ENCODE assay signal across 8 cellular contexts in the genomic region with DNA sequence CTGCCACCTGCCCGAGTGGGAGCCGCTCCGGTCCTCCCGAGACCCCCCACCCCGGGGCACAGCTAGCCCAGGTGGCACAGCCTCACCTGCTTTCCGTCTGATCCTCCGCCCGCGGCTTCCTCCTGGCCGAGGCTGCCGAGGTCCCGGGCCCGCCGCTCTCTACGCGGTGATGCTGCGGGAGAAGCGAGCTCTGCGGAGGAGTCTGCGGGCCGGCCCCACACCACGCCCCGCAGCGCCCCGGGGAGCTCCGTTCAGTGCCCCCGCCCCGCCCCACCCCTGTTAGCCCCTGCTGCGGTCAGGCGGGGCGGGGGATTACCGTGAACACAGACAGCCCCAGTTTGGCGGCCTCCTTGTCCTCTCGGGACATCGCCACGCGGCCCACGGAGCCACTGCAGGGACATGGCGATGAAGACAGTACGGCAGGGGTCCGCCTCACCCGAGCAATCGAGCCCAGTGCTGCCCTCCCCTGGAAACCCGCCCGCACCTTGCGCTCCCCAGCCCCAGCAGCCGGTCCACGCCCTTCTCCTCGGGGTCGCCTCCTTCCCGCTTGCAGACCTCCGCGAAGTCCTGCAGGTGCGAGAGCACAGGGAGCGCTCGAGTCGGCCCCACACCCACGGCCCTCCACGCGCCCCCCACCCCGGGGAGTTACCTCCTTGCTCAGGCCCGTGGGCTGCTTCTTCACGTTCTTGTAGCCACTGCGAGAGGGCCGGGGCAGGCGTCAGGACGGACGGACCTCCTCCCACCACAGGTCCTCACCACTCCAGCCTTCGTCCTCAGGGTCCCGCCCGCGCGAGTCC. TPM values are rescaled to one million over a fixed set of nuclear protein-coding genes. Genes with fewer than 3 reads are reported as not detected.
DNase-seq lines count a peak whose midpoint lies in the region; ATAC-seq and TF ChIP-seq lines count a peak whose summit lies in the region.

No MANE protein-coding gene starts in this region.

- H3K27me3 ChIP-seq in foreskin keratinocyte (no peaks in the 10 kb centered on the region), parathyroid adenoma (ENCODE audit: control insufficient read depth, insufficient read depth, low read length) (no peaks in the 10 kb centered on the region)

- H3K27ac ChIP-seq in foreskin keratinocyte: no peak overlapping the region
- H3K27ac ChIP-seq in parathyroid adenoma: no peak overlapping the region

- no peak overlapping the region for H3K9ac ChIP-seq in parathyroid adenoma

- H2AFZ ChIP-seq in parathyroid adenoma: no peak overlapping the region

- DNase-seq in NCI-H1417 (lab: John Stamatoyannopoulos, UW) (peak in 2 of 3 experiments; percentile 61 to 65), NCI-H1417 treated with DMSO at 0.1 percent for 48 hours (lab: John Stamatoyannopoulos, UW) (no peak), NCI-H2227 (lab: John Stamatoyannopoulos, UW; ENCODE audit: unreplicated experiment) (peak; percentile 59), foreskin keratinocyte (peak in 1 of 2 donors; percentile 34)
- DNase-seq in activated T-helper 1 cell treated with anti-CD3 and anti-CD28 coated beads, Interleukin-2, amount 50 U/mL, for 16 hours (ENCODE audit: low read depth in 1 of 2, low spot score in 1 of 2): peak; percentile 41 to 46

- peak; percentile 50 for TF ChIP-seq CTCF in foreskin keratinocyte (conservative IDR thresholded peaks at IDR 0.05)
- TF ChIP-seq CTCF in parathyroid adenoma (IDR thresholded peaks at IDR 0.05): no peak

- peak overlapping the region; percentile 54 for H3K4me2 ChIP-seq in parathyroid adenoma (ENCODE audit: low read length)

- no peaks in the 10 kb centered on the region for H3K9me3 ChIP-seq in parathyroid adenoma (ENCODE audit: control insufficient read depth, low read length)

- no peaks in the 10 kb centered on the region for H3K4me1 ChIP-seq in foreskin keratinocyte
- H3K4me1 ChIP-seq in parathyroid adenoma: no peaks in the 10 kb centered on the region

- H3K4me3 ChIP-seq in parathyroid adenoma (ENCODE audit: low read depth, low read length): peak overlapping the region; percentile 84

- no peaks in the 10 kb centered on the region for H3K79me2 ChIP-seq in parathyroid adenoma

- H3K36me3 ChIP-seq in parathyroid adenoma (ENCODE audit: control insufficient read depth, insufficient read depth, low read length): no peaks in the 10 kb centered on the region

- ATAC-seq in HG02763 (IDR thresholded peaks at IDR 0.05; ENCODE audit: unreplicated experiment): peak; percentile 16
- ATAC-seq in foreskin keratinocyte: peak; percentile 49
- no peak for ATAC-seq in GM18520 (IDR thresholded peaks at IDR 0.05; ENCODE audit: unreplicated experiment)

RNA-seq across cellular contexts. Expression of gene C1orf35, which starts 0.9 kb away (rescaled TPM):
- 21.2 and 22.8 TPM in 2 replicates for total RNA-seq in foreskin keratinocyte
- polyA plus RNA-seq in foreskin keratinocyte: 32.8 and 34.0 TPM in 2 replicates

RNA-seq across cellular contexts. Expression of gene MRPL55, which starts 6.9 kb away (rescaled TPM):
- 73.6 and 77.5 TPM in 2 replicates for total RNA-seq in foreskin keratinocyte
- polyA plus RNA-seq in foreskin keratinocyte: 105 and 111 TPM in 2 replicates

RNA-seq across cellular contexts. Expression of gene ARF1, which starts 19.7 kb away (rescaled TPM):
- 273 and 306 TPM in 2 replicates for total RNA-seq in foreskin keratinocyte
- 384 and 386 TPM in 2 replicates for polyA plus RNA-seq in foreskin keratinocyte

RNA-seq across cellular contexts. Expression of gene GUK1, which starts 37.9 kb away (rescaled TPM):
- 424 and 441 TPM in 2 replicates for total RNA-seq in foreskin keratinocyte
- polyA plus RNA-seq in foreskin keratinocyte: 603 and 671 TPM in 2 replicates

RNA-seq across cellular contexts. Expression of gene GJC2, which starts 47.5 kb away (rescaled TPM):
- total RNA-seq in foreskin keratinocyte: 0.82 and 1.1 TPM in 2 replicates
- polyA plus RNA-seq in foreskin keratinocyte: 0.82 and 1.0 TPM in 2 replicates
